ENCODE assay signal across 34 cellular contexts in genomic region chr4:5040839-5041238, GRCh38. TPM values are rescaled to one million over a fixed set of nuclear protein-coding genes. Genes with fewer than 3 reads are reported as not detected.
"Had no signal": no experiment of that assay in that cellular context is flagged by ENCODE, and none has a peak within 500 bp of the region (broad histone marks: within the 10 kb centered on the region; RNA-seq: fewer than 3 reads in every experiment).

No MANE protein-coding gene starts in this region.

- H3K4me1 ChIP-seq: adrenal gland, body of pancreas, breast epithelium, Peyer's patch had no signal

- H3K4me3 ChIP-seq: adrenal gland, body of pancreas, breast epithelium, MG63, Peyer's patch had no signal

- DNase-seq: activated CD4-positive, alpha-beta T cell treated with anti-CD3 and anti-CD28 coated beads for 36 hours; activated CD4-positive, alpha-beta T cell treated with anti-CD3 and anti-CD28 coated beads, Interleukin-2, amount 10 ng/mL, durations not matched to agents 7 days and 5 days; activated CD4-positive, alpha-beta T cell treated with anti-CD3 and anti-CD28 coated beads, Interleukin-2, amount 50 U/mL, for 48 hours; activated CD8-positive, alpha-beta T cell treated with anti-CD3 and anti-CD28 coated beads, Interleukin-2, amount 10 ng/mL, durations not matched to agents 7 days and 5 days; activated gamma-delta T cell; activated naive CD4-positive, alpha-beta T cell treated with Interleukin-2 at 50 U/mL for 16 hours; activated T-cell treated with anti-CD3 and anti-CD28 coated beads, Interleukin-2, amount 50 U/mL, for 24 hours; adrenal gland; body of pancreas; Kasumi-1; MG63; NCI-H146; NCI-H187; NCI-H2029 treated with DMSO at 0.1 percent for 48 hours; NCI-H2107; NCI-H226; NCI-H524 treated with DMSO at 0.1 percent for 48 hours; Peyer's patch; RPMI8226; SIG-M5; SW 1271; T1000 had no signal

- H3K36me3 ChIP-seq: adrenal gland, breast epithelium, MG63, Peyer's patch had no signal

- FAIRE-seq: astrocyte had no signal

- ATAC-seq: activated CD4-positive, alpha-beta T cell treated with anti-CD3 and anti-CD28 coated beads for 36 hours; activated CD4-positive, CD25-positive, alpha-beta regulatory T cell treated with anti-CD3 and anti-CD28 coated beads, Interleukin-2, amount 50 U/mL, for 24 hours; activated CD8-positive, alpha-beta T cell treated with anti-CD3 and anti-CD28 coated beads, Interleukin-2, amount 10 ng/mL, durations not matched to agents 7 days and 5 days; body of pancreas; Right ventricle myocardium inferior; WTC11 had no signal

- H3K27me3 ChIP-seq: adrenal gland, body of pancreas, breast epithelium, MG63, Peyer's patch had no signal

- H3K4me1 Mint-ChIP-seq: activated CD4-positive, alpha-beta T cell treated with anti-CD3 and anti-CD28 coated beads for 36 hours; activated CD4-positive, alpha-beta T cell treated with anti-CD3 and anti-CD28 coated beads, Interleukin-2, amount 10 ng/mL, durations not matched to agents 7 days and 5 days; activated naive CD4-positive, alpha-beta T cell treated with anti-CD3 and anti-CD28 coated beads, Interleukin-2, amount 50 U/mL, for 24 hours had no signal

- H3K9me3 ChIP-seq: adrenal gland, body of pancreas, breast epithelium, MG63, Peyer's patch had no signal

- H3K27ac ChIP-seq: adrenal gland, body of pancreas, breast epithelium, Peyer's patch had no signal

- H3K36me3 Mint-ChIP-seq: activated naive CD4-positive, alpha-beta T cell treated with anti-CD3 and anti-CD28 coated beads, Interleukin-2, amount 50 U/mL, for 24 hours; WTC11 had no signal

- H3K9me3 Mint-ChIP-seq: activated CD4-positive, alpha-beta T cell treated with anti-CD3 and anti-CD28 coated beads, Interleukin-2, amount 10 ng/mL, durations not matched to agents 7 days and 5 days; activated naive CD4-positive, alpha-beta T cell treated with anti-CD3 and anti-CD28 coated beads, Interleukin-2, amount 50 U/mL, for 24 hours; activated T-cell treated with anti-CD3 and anti-CD28 coated beads, Interleukin-2, amount 50 U/mL, for 24 hours; activated T-helper 2 cell treated with anti-CD3 and anti-CD28 coated beads, Interferon-gamma antibody, Interleukin-2, Interleukin-4, amounts not matched to agents 10 μg/mL and 5 μg/mL and 100 μg/mL, durations not matched to agents 14 hours and 24 hours and 36 hours had no signal

- H3K27ac Mint-ChIP-seq: activated CD4-positive, alpha-beta T cell treated with anti-CD3 and anti-CD28 coated beads for 36 hours; activated CD4-positive, alpha-beta T cell treated with anti-CD3 and anti-CD28 coated beads, Interleukin-2, amount 10 ng/mL, durations not matched to agents 7 days and 5 days; activated CD8-positive, alpha-beta T cell treated with anti-CD3 and anti-CD28 coated beads, Interleukin-2, amount 10 ng/mL, durations not matched to agents 7 days and 5 days; activated naive CD4-positive, alpha-beta T cell treated with anti-CD3 and anti-CD28 coated beads, Interleukin-2, amount 50 U/mL, for 24 hours; activated T-cell treated with anti-CD3 and anti-CD28 coated beads, Interleukin-2, amount 50 U/mL, for 24 hours; activated T-helper 2 cell treated with anti-CD3 and anti-CD28 coated beads, Interferon-gamma antibody, Interleukin-2, Interleukin-4, amounts not matched to agents 10 μg/mL and 5 μg/mL and 100 μg/mL, durations not matched to agents 14 hours and 24 hours and 36 hours; WTC11 had no signal

- H3K4me3 Mint-ChIP-seq: activated CD4-positive, alpha-beta T cell treated with anti-CD3 and anti-CD28 coated beads for 36 hours; activated CD4-positive, alpha-beta T cell treated with anti-CD3 and anti-CD28 coated beads, Interleukin-2, amount 10 ng/mL, durations not matched to agents 7 days and 5 days; activated CD8-positive, alpha-beta T cell treated with anti-CD3 and anti-CD28 coated beads, Interleukin-2, amount 10 ng/mL, durations not matched to agents 7 days and 5 days; activated naive CD4-positive, alpha-beta T cell treated with anti-CD3 and anti-CD28 coated beads, Interleukin-2, amount 50 U/mL, for 24 hours; activated T-cell treated with anti-CD3 and anti-CD28 coated beads, Interleukin-2, amount 50 U/mL, for 24 hours; WTC11 had no signal

RNA-seq across cellular contexts. Expression of gene STK32B, which starts 10.4 kb away (rescaled TPM):
- total RNA-seq: activated CD4-positive, alpha-beta T cell treated with anti-CD3 and anti-CD28 coated beads for 36 hours; activated CD4-positive, alpha-beta T cell treated with anti-CD3 and anti-CD28 coated beads, Interleukin-2, amount 10 ng/mL, durations not matched to agents 7 days and 5 days; activated CD8-positive, alpha-beta T cell treated with anti-CD3 and anti-CD28 coated beads, Interleukin-2, amount 10 ng/mL, durations not matched to agents 7 days and 5 days; activated T-helper 2 cell treated with anti-CD3 and anti-CD28 coated beads, Interferon-gamma antibody, Interleukin-2, Interleukin-4, amounts not matched to agents 10 μg/mL and 5 μg/mL and 100 μg/mL, durations not matched to agents 14 hours and 24 hours and 36 hours; T-helper 1 cell treated with Interleukin-12 subunit alpha and Interleukin-12 subunit beta and Interleukin-4 antibody, amounts not matched to agents 30 ng/mL and 1 ng/mL, for 36 hours; T-helper 2 cell treated with Interferon-gamma antibody and Interleukin-4, amounts not matched to agents 100 ng/mL and 5 ng/mL, for 36 hours had no signal

RNA-seq across cellular contexts. Expression of gene CYTL1, which starts 21.6 kb away (rescaled TPM):
- total RNA-seq: activated CD4-positive, alpha-beta T cell treated with anti-CD3 and anti-CD28 coated beads for 36 hours; activated CD4-positive, alpha-beta T cell treated with anti-CD3 and anti-CD28 coated beads, Interleukin-2, amount 10 ng/mL, durations not matched to agents 7 days and 5 days; activated CD8-positive, alpha-beta T cell treated with anti-CD3 and anti-CD28 coated beads, Interleukin-2, amount 10 ng/mL, durations not matched to agents 7 days and 5 days; activated T-helper 2 cell treated with anti-CD3 and anti-CD28 coated beads, Interferon-gamma antibody, Interleukin-2, Interleukin-4, amounts not matched to agents 10 μg/mL and 5 μg/mL and 100 μg/mL, durations not matched to agents 14 hours and 24 hours and 36 hours; cardiac septum; NCI-H460; SK-MEL-5; T-helper 1 cell treated with Interleukin-12 subunit alpha and Interleukin-12 subunit beta and Interleukin-4 antibody, amounts not matched to agents 30 ng/mL and 1 ng/mL, for 36 hours; T-helper 2 cell treated with Interferon-gamma antibody and Interleukin-4, amounts not matched to agents 100 ng/mL and 5 ng/mL, for 36 hours had no signal
